ENCODE assay signal across 16 cellular contexts in genomic region chr2:207095963-207096362, GRCh38.
"Had no signal": no experiment of that assay in that cellular context is flagged by ENCODE, and none has a peak within 500 bp of the region (broad histone marks: within the 10 kb centered on the region; RNA-seq: fewer than 3 reads in every experiment).

No MANE protein-coding gene starts in this region.

- H3K9me3 ChIP-seq: adrenal gland, lower lobe of right lung had no signal

- H3K36me3 Mint-ChIP-seq: immature natural killer cell, natural killer cell had no signal

- H3K27me3 ChIP-seq: adrenal gland, dorsolateral prefrontal cortex had no signal

- H3K27ac Mint-ChIP-seq: activated CD4-positive, alpha-beta T cell treated with anti-CD3 and anti-CD28 coated beads, Interleukin-2, amount 10 ng/mL, durations not matched to agents 7 days and 5 days; activated naive CD4-positive, alpha-beta T cell treated with anti-CD3 and anti-CD28 coated beads, Interleukin-2, amount 50 U/mL, for 72 hours; activated T-cell treated with anti-CD3 and anti-CD28 coated beads, Interleukin-2, amount 50 U/mL, for 72 hours; immature natural killer cell; natural killer cell had no signal

- DNase-seq: activated CD4-positive, alpha-beta T cell treated with anti-CD3 and anti-CD28 coated beads, Interleukin-2, amount 10 ng/mL, durations not matched to agents 7 days and 5 days; activated CD8-positive, alpha-beta memory T cell treated with anti-CD3 and anti-CD28 coated beads, Interleukin-2, amount 50 U/mL, for 4 hours; activated effector memory CD4-positive, alpha-beta T cell treated with anti-CD3 and anti-CD28 coated beads, Interleukin-2, amount 50 U/mL, for 16 hours; activated T-cell treated with anti-CD3 and anti-CD28 coated beads, Interleukin-2, amount 50 U/mL, for 72 hours; adrenal gland; dorsolateral prefrontal cortex; foreskin fibroblast; immature natural killer cell; lower lobe of right lung; natural killer cell; stimulated activated naive CD4-positive, alpha-beta T cell; T-helper 1 cell; T-helper 9 cell had no signal

- H3K27ac ChIP-seq: adrenal gland, lower lobe of right lung, parathyroid adenoma had no signal

- H3K4me3 ChIP-seq: adrenal gland, lower lobe of right lung had no signal

- ATAC-seq: activated naive CD4-positive, alpha-beta T cell treated with anti-CD3 and anti-CD28 coated beads, Interleukin-2, amount 50 U/mL, for 72 hours; activated T-cell treated with anti-CD3 and anti-CD28 coated beads, Interleukin-2, amount 50 U/mL, for 72 hours; lower lobe of right lung; natural killer cell; SK-N-SH treated with all-trans-retinoic acid at 6 μM for 48 hours had no signal

- H3K4me1 ChIP-seq: parathyroid adenoma had no signal

- H3K36me3 ChIP-seq: adrenal gland, lower lobe of right lung had no signal

- H3K4me3 Mint-ChIP-seq: activated CD4-positive, alpha-beta T cell treated with anti-CD3 and anti-CD28 coated beads, Interleukin-2, amount 10 ng/mL, durations not matched to agents 7 days and 5 days; activated T-cell treated with anti-CD3 and anti-CD28 coated beads, Interleukin-2, amount 50 U/mL, for 72 hours; immature natural killer cell; natural killer cell had no signal

- H3K27me3 Mint-ChIP-seq: activated CD4-positive, alpha-beta T cell treated with anti-CD3 and anti-CD28 coated beads, Interleukin-2, amount 10 ng/mL, durations not matched to agents 7 days and 5 days had no signal

- H3K9me3 Mint-ChIP-seq: immature natural killer cell, natural killer cell had no signal
